1 cellular context compared by ENCODE assay signal in genomic region chr7:148702876-148703670, GRCh38.
TF ChIP-seq lines count a peak whose summit lies in the region.

No MANE protein-coding gene starts in this region.

TF ChIP-seq in HCT116, 20 proteins besides CTCF, POLR2A, EP300 and RAD21:
- TF ChIP-seq FOSL1 (IDR thresholded peaks at IDR 0.05; ENCODE audit: low read depth), result no peak
